14 cellular contexts compared by ENCODE assay signal in the genomic region with DNA sequence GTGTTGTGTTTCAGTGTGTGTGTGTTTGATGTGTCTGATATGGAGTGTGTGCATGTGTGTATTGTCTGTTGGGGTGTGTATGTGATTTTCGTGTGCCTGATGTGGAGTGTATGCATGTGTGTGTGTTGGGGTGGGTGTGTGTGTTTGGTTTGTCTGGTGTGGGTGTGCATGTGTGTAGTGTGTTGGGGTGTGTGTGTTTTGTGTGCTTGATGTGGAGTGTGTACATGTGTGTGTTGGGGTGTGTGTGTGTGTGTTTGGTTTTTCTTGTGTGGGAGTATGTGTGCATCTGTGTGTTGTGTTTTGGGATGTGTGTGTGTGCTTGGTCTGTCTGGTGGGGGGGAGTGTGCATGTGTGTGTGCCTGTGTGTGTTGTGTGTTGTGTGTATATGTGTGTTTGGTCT.
DNase-seq lines count a peak whose midpoint lies in the region; ATAC-seq, FAIRE-seq and TF ChIP-seq lines count a peak whose summit lies in the region.
"Had no signal": no experiment of that assay in that cellular context is flagged by ENCODE, and none has a peak within 500 bp of the region (broad histone marks: within the 10 kb centered on the region; RNA-seq: fewer than 3 reads in every experiment).

No MANE protein-coding gene starts in this region.

- peak overlapping the region; percentile 14 for H4K8ac ChIP-seq in H9 (replicated peaks; ENCODE audit: insufficient read length, low read depth, low read length)

- H4K5ac ChIP-seq in H9 (ENCODE audit: insufficient read length, low read depth, low read length) = peak overlapping the region; percentile 92

- H3T11ph ChIP-seq in H9 (ENCODE audit: low read length) = no peak overlapping the region

- no peak overlapping the region for H2BK5ac ChIP-seq in H9 (ENCODE audit: insufficient read length, low read length)

- no peak overlapping the region for H3K14ac ChIP-seq in H9 (ENCODE audit: insufficient read depth, low read length)

- H2AK5ac ChIP-seq in H9 (ENCODE audit: insufficient read length, low read length) = no peak overlapping the region

- no peaks in the 10 kb centered on the region for H3K27me3 ChIP-seq in BLaER1 treated with 17β-estradiol and CSF1 and Interleukin-3, amounts not matched to agents 10 nM and 100 nM
- H3K27me3 ChIP-seq in H9 (ENCODE audit: insufficient read depth, low read length) (no peaks in the 10 kb centered on the region), bronchial epithelial cell (ENCODE audit: control insufficient read depth, insufficient read depth, low read length) (no peaks in the 10 kb centered on the region), sigmoid colon (no peaks in the 10 kb centered on the region)

- no peak overlapping the region for H2BK20ac ChIP-seq in H9 (ENCODE audit: low read depth, low read length, poor library complexity, severe bottlenecking)

- no peaks in the 10 kb centered on the region for H3K36me3 Mint-ChIP-seq in H9 (ENCODE audit: insufficient read depth in 1 of 3, low read depth in 3 of 3)
- H3K36me3 Mint-ChIP-seq in activated T-cell treated with anti-CD3 and anti-CD28 coated beads, Interleukin-2, amount 50 U/mL, for 72 hours (ENCODE audit: insufficient read depth in 2 of 2) = no peaks in the 10 kb centered on the region
- H3K36me3 Mint-ChIP-seq: CD4-positive, CD25-positive, alpha-beta regulatory T cell had no signal

- intact Hi-C loops in sigmoid colon (cut with DNase I) = no loop called here

- TF ChIP-seq CTCF in H9 (conservative IDR thresholded peaks at IDR 0.05) = no peak
- TF ChIP-seq CTCF in bronchial epithelial cell (IDR thresholded peaks at IDR 0.05; ENCODE audit: insufficient read depth, low read length, severe bottlenecking) = no peak
- no peak for TF ChIP-seq CTCF in sigmoid colon (IDR thresholded peaks at IDR 0.05)

- no peak overlapping the region for H3K27ac ChIP-seq in BLaER1 treated with 17β-estradiol and CSF1 and Interleukin-3, amounts not matched to agents 10 nM and 100 nM
- no peak overlapping the region for H3K27ac ChIP-seq in H9 (ENCODE audit: insufficient read length, low read depth, low read length)
- H3K27ac ChIP-seq in sigmoid colon = no peak overlapping the region

- no peak overlapping the region for H3K4me3 Mint-ChIP-seq in H9
- H3K4me3 Mint-ChIP-seq in activated T-cell treated with anti-CD3 and anti-CD28 coated beads, Interleukin-2, amount 50 U/mL, for 72 hours = no peak overlapping the region
- H3K4me3 Mint-ChIP-seq: CD4-positive, CD25-positive, alpha-beta regulatory T cell; GM23338; HFFc6 had no signal

- peaks cover 0 to 7% (median 5%) of the 10 kb centered on the region in 11 experiments; a peak in 4 of 22 replicates for H3K9me3 ChIP-seq in BLaER1 treated with 17β-estradiol and CSF1 and Interleukin-3, amounts not matched to agents 10 nM and 100 nM (replicated peaks in 1 of 11)
- H3K9me3 ChIP-seq in H9 (ENCODE audit: control insufficient read depth, low read depth, low read length) = no peaks in the 10 kb centered on the region
- H3K9me3 ChIP-seq in sigmoid colon = no peaks in the 10 kb centered on the region
- H3K9me3 ChIP-seq: HAP-1 had no signal

- H4K20me1 ChIP-seq in BLaER1 treated with 17β-estradiol and CSF1 and Interleukin-3, amounts not matched to agents 10 nM and 100 nM = no peaks in the 10 kb centered on the region
- H4K20me1 ChIP-seq in H9 (ENCODE audit: control insufficient read depth, insufficient read depth, insufficient read length) = no peaks in the 10 kb centered on the region

- H3K27me3 Mint-ChIP-seq in H9 (ENCODE audit: low read depth) = no peaks in the 10 kb centered on the region
- H3K27me3 Mint-ChIP-seq in activated T-cell treated with anti-CD3 and anti-CD28 coated beads, Interleukin-2, amount 50 U/mL, for 72 hours (ENCODE audit: low read depth) = no peaks in the 10 kb centered on the region
- H3K27me3 Mint-ChIP-seq: CD4-positive, CD25-positive, alpha-beta regulatory T cell had no signal

- WGBS in H9 (ENCODE audit: extremely low coverage, insufficient read length, low lambda C conversion rate) = no CpG with 5 or more reads among the region's 1 CpG
- WGBS in sigmoid colon, 2 donors = 70 to 84% methylated on average over 1 of the region's 1 CpG

- peak; percentile 66 for FAIRE-seq in bronchial epithelial cell (lab: Jason Lieb, UNC)
- FAIRE-seq: A204.1, GM12878 had no signal

- H3K36me3 ChIP-seq in BLaER1 treated with 17β-estradiol and CSF1 and Interleukin-3, amounts not matched to agents 10 nM and 100 nM = no peaks in the 10 kb centered on the region
- H3K36me3 ChIP-seq in bronchial epithelial cell (ENCODE audit: control insufficient read depth, insufficient read depth, low read length) (no peaks in the 10 kb centered on the region), sigmoid colon (no peaks in the 10 kb centered on the region)
- H3K36me3 ChIP-seq: HAP-1 had no signal

- no peak overlapping the region for H2BK120ac ChIP-seq in H9 (ENCODE audit: low read depth, low read length, poor library complexity, severe bottlenecking)

- H3K27ac Mint-ChIP-seq in H9 = no peak overlapping the region
- H3K27ac Mint-ChIP-seq in activated T-cell treated with anti-CD3 and anti-CD28 coated beads, Interleukin-2, amount 50 U/mL, for 72 hours = no peak overlapping the region
- H3K27ac Mint-ChIP-seq: CD4-positive, CD25-positive, alpha-beta regulatory T cell; GM23338; HFFc6 had no signal

- no peaks in the 10 kb centered on the region; a peak in 1 of 5 replicates for H3K9me3 Mint-ChIP-seq in H9
- no peaks in the 10 kb centered on the region for H3K9me3 Mint-ChIP-seq in activated T-cell treated with anti-CD3 and anti-CD28 coated beads, Interleukin-2, amount 50 U/mL, for 72 hours
- H3K9me3 Mint-ChIP-seq: GM23338, HFFc6 had no signal

- no peak overlapping the region for H2BK15ac ChIP-seq in H9 (ENCODE audit: low read depth, low read length)

- H2AFZ ChIP-seq in H9 (ENCODE audit: low read length) = no peak overlapping the region
- H2AFZ ChIP-seq: GM23338 had no signal

- no peak overlapping the region for H2BK12ac ChIP-seq in H9 (ENCODE audit: insufficient read length, low read depth, low read length)

- no peak overlapping the region for H4K91ac ChIP-seq in H9 (ENCODE audit: insufficient read length, low read depth, low read length)

- TF ChIP-seq EP300 in sigmoid colon (IDR thresholded peaks at IDR 0.05) = no peak

- no peak overlapping the region for H3K56ac ChIP-seq in H9 (ENCODE audit: insufficient read length, low read depth, low read length)

- TF ChIP-seq POLR2A in sigmoid colon (IDR thresholded peaks at IDR 0.05) = no peak

- no peaks in the 10 kb centered on the region for H3K79me1 ChIP-seq in H9 (ENCODE audit: insufficient read depth, low read depth, low read length, poor library complexity, severe bottlenecking)

- no peaks in the 10 kb centered on the region for H3K4me1 Mint-ChIP-seq in H9
- H3K4me1 Mint-ChIP-seq in activated T-cell treated with anti-CD3 and anti-CD28 coated beads, Interleukin-2, amount 50 U/mL, for 72 hours (ENCODE audit: low read depth) = no peaks in the 10 kb centered on the region
- H3K4me1 Mint-ChIP-seq: CD4-positive, CD25-positive, alpha-beta regulatory T cell; GM23338 had no signal

- H3K4me3 ChIP-seq in BLaER1 treated with 17β-estradiol and CSF1 and Interleukin-3, amounts not matched to agents 10 nM and 100 nM = no peak overlapping the region
- H3K4me3 ChIP-seq in bronchial epithelial cell (ENCODE audit: low read depth, low read length) (no peak overlapping the region), sigmoid colon (no peak overlapping the region)
- H3K4me3 ChIP-seq: GM12878, GM23338, HAP-1 had no signal

- peak overlapping the region; percentile 29 for H3K18ac ChIP-seq in H9 (ENCODE audit: insufficient read length, low read depth, low read length)

- H3K23me2 ChIP-seq in H9 (ENCODE audit: insufficient read length, low read depth, low read length, poor library complexity, severe bottlenecking) = peaks cover 2% of the 10 kb centered on the region

- no peak for ATAC-seq in HG02678 (IDR thresholded peaks at IDR 0.05; ENCODE audit: unreplicated experiment)
- no peak for ATAC-seq in activated T-cell treated with anti-CD3 and anti-CD28 coated beads, Interleukin-2, amount 50 U/mL, for 72 hours (replicated peaks in 1 of 2)
- ATAC-seq: GM12878, GM23338 had no signal

- H3K23ac ChIP-seq in H9 (ENCODE audit: insufficient read length, low read depth, low read length) = no peak overlapping the region

- no peaks in the 10 kb centered on the region for H3K79me2 ChIP-seq in H9 (ENCODE audit: insufficient read depth, low read length)

- no peak for DNase-seq in H9
- no peak for DNase-seq in bronchial epithelial cell (ENCODE audit: low read depth)
- no peak for DNase-seq in GDM1 (lab: John Stamatoyannopoulos, UW)
- DNase-seq in sigmoid colon = no peak
- DNase-seq in activated T-cell treated with anti-CD3 and anti-CD28 coated beads, Interleukin-2, amount 50 U/mL, for 72 hours = no peak
- DNase-seq: CD4-positive, CD25-positive, alpha-beta regulatory T cell; DMS53; HFFc6 had no signal

- peak overlapping the region in 9 of 11 experiments; percentile 58 to 86 (median 72); a peak in 10 of 22 replicates for H3K4me2 ChIP-seq in BLaER1 treated with 17β-estradiol and CSF1 and Interleukin-3, amounts not matched to agents 10 nM and 100 nM
- no peak overlapping the region for H3K4me2 ChIP-seq in H9 (ENCODE audit: insufficient read depth, insufficient read length, low read length)
- H3K4me2 ChIP-seq: GM23338 had no signal

- H3K4ac ChIP-seq in H9 (ENCODE audit: low read depth, low read length) = no peak overlapping the region

- no peak overlapping the region for H3K9ac ChIP-seq in BLaER1 treated with 17β-estradiol and CSF1 and Interleukin-3, amounts not matched to agents 10 nM and 100 nM
- H3K9ac ChIP-seq in H9 (ENCODE audit: extremely low read depth, insufficient read length, low read length) = no peak overlapping the region

- H3K4me1 ChIP-seq in BLaER1 treated with 17β-estradiol and CSF1 and Interleukin-3, amounts not matched to agents 10 nM and 100 nM = peaks cover 13 to 44% (median 29%) of the 10 kb centered on the region in 10 experiments
- no peaks in the 10 kb centered on the region for H3K4me1 ChIP-seq in H9 (ENCODE audit: insufficient read depth, low read length)
- H3K4me1 ChIP-seq in sigmoid colon = no peaks in the 10 kb centered on the region
- H3K4me1 ChIP-seq: HAP-1 had no signal
